In the genomic region with DNA sequence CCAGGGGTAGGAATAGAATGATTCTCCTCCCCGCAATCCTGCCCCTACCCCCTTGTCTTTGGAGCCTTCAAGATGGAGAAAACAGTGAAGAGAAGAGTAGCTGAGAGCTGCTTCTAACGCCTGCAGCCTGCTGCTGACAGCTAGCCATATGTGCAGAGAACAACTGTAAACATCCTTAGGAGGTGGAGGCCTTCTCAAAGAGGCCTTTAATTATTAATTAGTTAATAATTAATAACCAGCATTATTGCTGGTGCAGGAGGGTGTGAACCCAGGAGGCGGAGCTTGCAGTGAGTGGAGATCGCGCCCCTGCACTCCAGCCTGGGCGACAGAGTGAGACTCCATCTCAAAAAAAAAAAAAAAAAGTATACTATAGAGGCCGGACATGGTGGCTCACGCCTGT, we compare ENCODE assay signal across 1 cellular context.
TF ChIP-seq lines count a peak whose summit lies in the region.

No MANE protein-coding gene starts in this region.

TF ChIP-seq in K562, 482 proteins besides CTCF, POLR2A, EP300 and RAD21:
- TF ChIP-seq ELK3 (CRISPR knock-in tag; IDR thresholded peaks at IDR 0.05) (no peak), DACH1 (IDR thresholded peaks at IDR 0.05; ENCODE audit: partially characterized antibody) (peak; percentile 69)
